In the genomic region with DNA sequence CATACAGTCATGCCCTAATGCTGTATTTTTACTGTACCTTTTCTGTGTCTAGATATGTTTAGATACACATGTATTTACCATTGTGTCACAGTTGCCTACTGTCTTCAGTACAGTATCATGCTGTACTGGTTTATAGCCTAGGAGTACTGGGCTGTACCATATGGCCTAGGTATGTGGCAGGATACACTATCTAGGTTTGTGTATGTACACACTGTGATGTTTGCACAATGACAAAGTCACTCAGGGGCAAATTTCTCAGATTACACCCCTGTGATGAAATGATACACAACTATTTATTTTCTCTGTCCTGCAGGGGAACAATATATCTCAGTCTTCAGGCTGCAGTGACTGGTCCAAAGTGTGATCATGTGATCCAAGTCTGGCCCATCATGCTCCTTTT, we compare ENCODE assay signal across 17 cellular contexts.
"Had no signal": no experiment of that assay in that cellular context is flagged by ENCODE, and none has a peak within 500 bp of the region (broad histone marks: within the 10 kb centered on the region; RNA-seq: fewer than 3 reads in every experiment).

No MANE protein-coding gene starts in this region.

- H3K9me3 Mint-ChIP-seq: immature natural killer cell; natural killer cell treated with Interleukin-12 subunit alpha and Interleukin-12 subunit beta and Interleukin-15 and Interleukin-18, amount 100 ng/mL, for 72 hours had no signal

- H3K36me3 Mint-ChIP-seq: immature natural killer cell; natural killer cell treated with Interleukin-12 subunit alpha and Interleukin-12 subunit beta and Interleukin-15 and Interleukin-18, amount 100 ng/mL, for 72 hours; neural progenitor cell; type B pancreatic cell had no signal

- H3K27me3 Mint-ChIP-seq: type B pancreatic cell had no signal

- H3K9me3 ChIP-seq: colonic mucosa, esophagus squamous epithelium, gastroesophageal sphincter, left ventricle myocardium inferior, ovary, right atrium auricular region, sigmoid colon had no signal

- H3K27ac ChIP-seq: colonic mucosa, esophagus squamous epithelium, gastroesophageal sphincter, left ventricle myocardium inferior, neural progenitor cell, ovary, right atrium auricular region, sigmoid colon, skin epidermis had no signal

- H3K4me1 Mint-ChIP-seq: immature natural killer cell had no signal

- H3K4me3 Mint-ChIP-seq: immature natural killer cell; natural killer cell treated with Interleukin-12 subunit alpha and Interleukin-12 subunit beta and Interleukin-15 and Interleukin-18, amount 100 ng/mL, for 72 hours; neural progenitor cell; type B pancreatic cell had no signal

- H3K4me1 ChIP-seq: colonic mucosa, gastroesophageal sphincter, left ventricle myocardium inferior, neural progenitor cell, right atrium auricular region had no signal

- H3K27me3 ChIP-seq: colonic mucosa, esophagus squamous epithelium, gastroesophageal sphincter, neural progenitor cell, ovary, right atrium auricular region, sigmoid colon had no signal

- H3K36me3 ChIP-seq: colonic mucosa, esophagus squamous epithelium, gastroesophageal sphincter, left ventricle myocardium inferior, neural progenitor cell, ovary, right atrium auricular region, sigmoid colon had no signal

- H3K27ac Mint-ChIP-seq: immature natural killer cell; natural killer cell treated with Interleukin-12 subunit alpha and Interleukin-12 subunit beta and Interleukin-15 and Interleukin-18, amount 100 ng/mL, for 72 hours; neural progenitor cell; type B pancreatic cell had no signal

- ATAC-seq: gastroesophageal sphincter; natural killer cell treated with Interleukin-12 subunit alpha and Interleukin-12 subunit beta and Interleukin-15 and Interleukin-18, amount 100 ng/mL, for 72 hours had no signal

- H3K4me3 ChIP-seq: colonic mucosa, esophagus squamous epithelium, gastroesophageal sphincter, left ventricle myocardium inferior, neural progenitor cell, ovary, right atrium auricular region, sigmoid colon, skin epidermis had no signal

- DNase-seq: colonic mucosa; dermis blood vessel endothelial cell; esophagus squamous epithelium; foreskin fibroblast; immature natural killer cell; left ventricle myocardium inferior; nucleus accumbens; ovary; sigmoid colon; stimulated activated CD4-positive, alpha-beta T cell treated with anti-CD3 and anti-CD28 coated beads, Interleukin-12 subunit alpha, Interleukin-12 subunit beta, amount 100 ng/mL, for 4 hours; stimulated activated naive CD4-positive, alpha-beta T cell treated with Interleukin-2 at 50 U/mL for 16 hours had no signal
